16 cellular contexts compared by ENCODE assay signal in the genomic region with DNA sequence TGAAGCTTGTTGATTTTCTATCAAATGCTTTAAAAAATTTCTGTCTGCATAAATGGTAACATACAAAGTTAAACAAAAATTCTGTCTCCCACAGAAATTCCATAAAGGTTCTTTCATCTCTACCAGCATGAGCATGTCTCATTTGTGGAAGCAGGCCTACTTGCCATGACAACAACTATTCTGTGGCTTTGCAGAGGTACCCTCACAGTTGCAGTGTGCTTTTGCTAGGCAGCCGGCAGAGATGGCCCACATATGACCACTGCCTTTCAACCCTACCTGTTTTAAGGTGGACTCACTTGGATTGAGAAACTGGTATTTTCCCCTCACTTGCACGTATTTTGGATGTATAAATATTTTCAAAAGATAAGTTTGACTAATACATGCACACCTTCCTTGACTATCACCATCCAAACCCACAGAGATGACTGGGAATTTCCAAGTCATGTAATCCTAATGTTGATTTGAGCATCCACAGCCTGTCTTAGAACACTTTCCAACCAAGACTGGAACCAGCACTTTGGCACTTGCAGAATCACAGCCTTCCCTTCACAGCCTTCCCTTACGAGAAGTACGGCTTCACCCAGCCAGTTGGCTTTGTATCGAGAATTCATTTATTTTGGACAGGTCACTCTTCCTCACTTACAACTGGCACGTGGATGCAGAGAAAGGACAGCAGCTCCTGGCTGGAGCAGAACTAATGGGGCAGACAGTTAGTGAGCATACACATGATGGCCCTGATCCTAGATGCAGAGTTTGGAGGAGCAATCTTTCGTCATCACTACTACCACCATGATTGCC. TPM values are rescaled to one million over a fixed set of nuclear protein-coding genes. Genes with fewer than 3 reads are reported as not detected.
"Had no signal": no experiment of that assay in that cellular context is flagged by ENCODE, and none has a peak within 500 bp of the region (broad histone marks: within the 10 kb centered on the region; RNA-seq: fewer than 3 reads in every experiment).

No MANE protein-coding gene starts in this region.

- ATAC-seq: activated CD8-positive, alpha-beta T cell treated with anti-CD3 and anti-CD28 coated beads, Interleukin-2, amount 10 ng/mL, durations not matched to agents 7 days and 5 days; body of pancreas; effector memory CD8-positive, alpha-beta T cell; naive thymus-derived CD8-positive, alpha-beta T cell; stimulated activated naive CD8-positive, alpha-beta T cell treated with anti-CD3 and anti-CD28 coated beads, Interleukin-15, amount 100 ng/mL, for 72 hours had no signal

- H3K9me3 ChIP-seq: adrenal gland, body of pancreas, sigmoid colon had no signal

- H3K4me3 ChIP-seq: adrenal gland, body of pancreas, sigmoid colon had no signal

- H3K4me1 ChIP-seq: body of pancreas had no signal

- H3K27ac ChIP-seq: adrenal gland, body of pancreas had no signal

- H3K27me3 ChIP-seq: adrenal gland, body of pancreas, sigmoid colon had no signal

- H3K36me3 ChIP-seq: adrenal gland, sigmoid colon had no signal

- DNase-seq: activated B cell treated with CpG ODN at 0.5 μM for 24 hours; activated CD4-positive, alpha-beta T cell treated with anti-CD3 and anti-CD28 coated beads, Interleukin-2, amount 10 ng/mL, durations not matched to agents 24 days and 14 days; activated CD8-positive, alpha-beta memory T cell treated with anti-CD3 and anti-CD28 coated beads, Interleukin-2, amount 50 U/mL, for 4 hours; activated CD8-positive, alpha-beta T cell treated with anti-CD3 and anti-CD28 coated beads, Interleukin-2, amount 10 ng/mL, durations not matched to agents 7 days and 5 days; activated effector memory CD4-positive, alpha-beta T cell treated with anti-CD3 and anti-CD28 coated beads, Interleukin-2, amount 50 U/mL, for 16 hours; activated T-cell treated with anti-CD3 and anti-CD28 coated beads, Interleukin-2, amount 50 U/mL, for 48 hours; body of pancreas; effector memory CD8-positive, alpha-beta T cell; foreskin melanocyte; immature natural killer cell; naive thymus-derived CD8-positive, alpha-beta T cell; sigmoid colon; stimulated activated CD4-positive, alpha-beta T cell treated with anti-CD3 and anti-CD28 coated beads, Interleukin-1b, Interleukin-23, amount 100 ng/mL, for 48 hours; stimulated activated naive CD8-positive, alpha-beta T cell treated with anti-CD3 and anti-CD28 coated beads, Interleukin-15, amount 100 ng/mL, for 72 hours; SW 1271 had no signal

RNA-seq across cellular contexts. Expression of gene FHL2, which starts 9.3 kb away (rescaled TPM):
- total RNA-seq: naive thymus-derived CD8-positive, alpha-beta T cell had no signal
